7 cellular contexts compared by ENCODE assay signal in genomic region chr3:29233126-29233525, GRCh38. TPM values are rescaled to one million over a fixed set of nuclear protein-coding genes. Genes with fewer than 3 reads are reported as not detected.
A peak's percentile ranks its signal among the peaks of the same experiment; 100 is the strongest.
DNase-seq lines count a peak whose midpoint lies in the region; TF ChIP-seq lines count a peak whose summit lies in the region.
"Not testable (repeated sequence)": the region's sequence is repeated elsewhere in the genome, so short reads cannot be mapped to it uniquely, and the experiment has no call there.

No MANE protein-coding gene starts in this region.

- DNase-seq in AG09319 (ENCODE audit: extremely low read depth, low read depth), result peak; percentile 14
- peak; percentile 30 for DNase-seq in GM04504 (ENCODE audit: low read depth)
- DNase-seq in MG63, result peak; percentile 57
- peak; percentile 26 for DNase-seq in astrocyte of the cerebellum (ENCODE audit: low read depth)
- peak; percentile 24 to 87 for DNase-seq in fibroblast of lung (ENCODE audit: low read depth in 2 of 2)
- peak; percentile 18 for DNase-seq in hepatic stellate cell (ENCODE audit: low spot score)
- DNase-seq in non-pigmented ciliary epithelial cell (ENCODE audit: low read depth), result peak; percentile 53

- H4K20me1 ChIP-seq in fibroblast of lung (ENCODE audit: control insufficient read depth, extremely low read depth, insufficient read depth, low read length), result not testable (repeated sequence)

- H3K27ac ChIP-seq in fibroblast of lung (ENCODE audit: insufficient read depth, low read length), result not testable (repeated sequence)

- H3K4me3 ChIP-seq in MG63; astrocyte of the cerebellum (ENCODE audit: low read depth, low read length); fibroblast of lung (replicated peaks in 1 of 4; ENCODE audit: control extremely low read depth in 1 of 4, insufficient read depth in 1 of 4, low read depth in 3 of 4, low read length in 4 of 4): not testable (repeated sequence)

- H2AFZ ChIP-seq in fibroblast of lung (ENCODE audit: low read length), result not testable (repeated sequence)

- not testable (repeated sequence) for H3K4me1 ChIP-seq in fibroblast of lung (ENCODE audit: control insufficient read depth, extremely low read depth, insufficient read depth, low read length)

- not testable (repeated sequence) for H3K27me3 ChIP-seq in MG63; fibroblast of lung (ENCODE audit: control insufficient read depth, insufficient read depth, low read length)

- H3K36me3 ChIP-seq in MG63; fibroblast of lung (ENCODE audit: control insufficient read depth, insufficient read depth, low read length): not testable (repeated sequence)

- H3K9me3 ChIP-seq in MG63; fibroblast of lung (ENCODE audit: control insufficient read depth, insufficient read depth, low read depth, low read length): not testable (repeated sequence)

- not testable (repeated sequence) for H3K4me2 ChIP-seq in fibroblast of lung (ENCODE audit: extremely low read depth, insufficient read depth, low read length)

- H3K9ac ChIP-seq in fibroblast of lung (ENCODE audit: insufficient read depth, low read length), result not testable (repeated sequence)

- not testable (repeated sequence) for H3K79me2 ChIP-seq in fibroblast of lung (ENCODE audit: control insufficient read depth, insufficient read depth, low read length)

- in situ Hi-C loops in astrocyte of the cerebellum (cut with HindIII; ENCODE audit: low sequenced_read_pairs), result not testable (repeated sequence)

- not testable (repeated sequence) for TF ChIP-seq CTCF in AG09319 (IDR thresholded peaks at IDR 0.05; ENCODE audit: low read depth, low read length); astrocyte of the cerebellum (IDR thresholded peaks at IDR 0.05; ENCODE audit: low read depth, low read length, missing control alignments); fibroblast of lung (conservative IDR thresholded peaks at IDR 0.05 in 1 of 2, IDR thresholded peaks at IDR 0.05 in 1 of 2; ENCODE audit: low read depth in 1 of 2, low read length in 2 of 2)

RNA-seq across cellular contexts. Expression of gene RBMS3, which starts 47.7 kb away (rescaled TPM):
- 3.0 and 12.0 TPM in 2 replicates for total RNA-seq in MG63 (2014; rRNA removed; shearing (Covaris generic); ENCODE audit: low replicate concordance)
- total RNA-seq in fibroblast of lung, result 58.6 and 68.4 TPM in 2 replicates
- polyA plus RNA-seq in fibroblast of lung, result 18.7 and 26.9 TPM in 2 replicates
- 10.4 and 14.7 TPM in 2 replicates for polyA plus RNA-seq in fibroblast of lung (2012)
- 99.4 and 111 TPM in 2 replicates for polyA minus RNA-seq in fibroblast of lung (ENCODE audit: low replicate concordance)
